ENCODE assay signal across 8 cellular contexts in genomic region chr3:58332575-58333179, GRCh38. TPM values are rescaled to one million over a fixed set of nuclear protein-coding genes. Genes with fewer than 3 reads are reported as not detected.
DNase-seq lines count a peak whose midpoint lies in the region; ATAC-seq and TF ChIP-seq lines count a peak whose summit lies in the region.

Gene PXK, plus strand, starts transcription at chr3:58332892. Its CDS starts 97 bp downstream, at chr3:58332989.

- CTCF ChIA-PET in AG04450 (lab: Charles Lee), result interaction anchor here (0.5 to 0.7 kb wide), 4 partner anchors 42 to 1267 kb away, joined by 3 to 15 read pairs (median 4); no protein-coding TSS in a partner anchor

- no peaks in the 10 kb centered on the region for H3K36me3 ChIP-seq in NT2/D1 (ENCODE audit: insufficient read depth, insufficient read length, low read length)
- H3K36me3 ChIP-seq in endodermal cell (ENCODE audit: control insufficient read depth, insufficient read depth, low read length), result no peaks in the 10 kb centered on the region

- DNase-seq in AG04450 (ENCODE audit: low read depth, low spot score), result no peak
- DNase-seq in NT2/D1 (ENCODE audit: low read depth, low spot score), result peak; percentile 39
- DNase-seq in activated CD8-positive, alpha-beta memory T cell treated with anti-CD3 and anti-CD28 coated beads, Interleukin-2, amount 50 U/mL, for 4 hours, result peak; percentile 81
- DNase-seq in endodermal cell, result peak; percentile 90
- DNase-seq in mesenteric fat pad (ENCODE audit: low spot score), result peak; percentile 95
- DNase-seq in stimulated activated CD8-positive, alpha-beta memory T cell treated with anti-CD3 and anti-CD28 coated beads, Interleukin-15, amount 100 ng/mL, for 1 hour (ENCODE audit: low read depth), result peak; percentile 51

- no peaks in the 10 kb centered on the region for H3K9me3 Mint-ChIP-seq in endodermal cell

- no peaks in the 10 kb centered on the region for H3K4me1 ChIP-seq in NT2/D1 (ENCODE audit: insufficient read depth, insufficient read length)
- H3K4me1 ChIP-seq in endodermal cell (ENCODE audit: control insufficient read depth, insufficient read depth, low read length), result no peaks in the 10 kb centered on the region

- H3K27ac Mint-ChIP-seq in endodermal cell, result no peak within 1 kb of the TSS

- H3K9ac ChIP-seq in NT2/D1 (ENCODE audit: insufficient read length, low read depth), result peak within 1 kb of the TSS; percentile 75
- no peak within 1 kb of the TSS for H3K9ac ChIP-seq in endodermal cell (ENCODE audit: extremely low read depth, low read length, poor library complexity, severe bottlenecking)

- ATAC-seq in HG03045 (IDR thresholded peaks at IDR 0.05; ENCODE audit: unreplicated experiment), result peak; percentile 93

- peak; percentile 18; the same call in 1 of the 2 replicates for TF ChIP-seq CTCF in AG04450 (IDR thresholded peaks at IDR 0.05; ENCODE audit: low read depth, low read length)
- peak; percentile 48 for TF ChIP-seq CTCF in endodermal cell (conservative IDR thresholded peaks at IDR 0.05)

- H3K27ac ChIP-seq in AG04450 (ENCODE audit: low read depth, low read length) (peak within 1 kb of the TSS; percentile 60), endodermal cell (ENCODE audit: low read depth, low read length) (no peak within 1 kb of the TSS)

- H3K9me3 ChIP-seq in AG04450 (ENCODE audit: control insufficient read depth, insufficient read depth, low read length) (no peaks in the 10 kb centered on the region; the same call in 1 of the 2 replicates), NT2/D1 (ENCODE audit: insufficient read depth, low read length) (no peaks in the 10 kb centered on the region), endodermal cell (ENCODE audit: control insufficient read depth, low read length) (no peaks in the 10 kb centered on the region)

- H3K27me3 ChIP-seq in AG04450 (ENCODE audit: control insufficient read depth, insufficient read depth, low read length) (no peaks in the 10 kb centered on the region), NT2/D1 (ENCODE audit: insufficient read depth, insufficient read length) (peaks cover 22% of the 10 kb centered on the region), endodermal cell (ENCODE audit: control insufficient read depth, insufficient read depth, low read length, poor library complexity, severe bottlenecking) (peaks cover 17% of the 10 kb centered on the region)

- peaks cover 23% of the 10 kb centered on the region for H3K4me1 Mint-ChIP-seq in endodermal cell

- peak; percentile 23 for TF ChIP-seq POLR2A in GM18526 (IDR thresholded peaks at IDR 0.05; ENCODE audit: extremely low read depth, insufficient read length)

- no peaks in the 10 kb centered on the region for H3K36me3 Mint-ChIP-seq in endodermal cell (ENCODE audit: low read depth)

- H3K4me3 ChIP-seq in AG04450 (ENCODE audit: low read depth, low read length) (peak within 1 kb of the TSS; percentile 84), NT2/D1 (ENCODE audit: insufficient read length, low read depth) (peak within 1 kb of the TSS; percentile 80), endodermal cell (ENCODE audit: low read length) (peak within 1 kb of the TSS; percentile 82)

- H3K4me3 Mint-ChIP-seq in endodermal cell, result peak within 1 kb of the TSS; percentile 82

- H3K27me3 Mint-ChIP-seq in endodermal cell (ENCODE audit: insufficient read depth), result peaks cover 25% of the 10 kb centered on the region

- POLR2A ChIA-PET in AG04450 (lab: Yijun Ruan, JAX), result interaction anchor here (0.6 kb wide), 1 partner anchor 54 kb away, joined by 3 read pairs; no protein-coding TSS in a partner anchor

- WGBS in endodermal cell (ENCODE audit: insufficient coverage in 1 of 2, insufficient read length in 1 of 2), 2 experiments, result 0 to 3% methylated on average over 15 to 76 of the region's 76 CpGs

RNA-seq across cellular contexts. Expression of gene PXK, which starts in this region (rescaled TPM):
- polyA plus RNA-seq in AG04450 (2011; rRNA removed), result 56.6 and 70.3 TPM in 2 replicates
- 47.1 and 50.1 TPM in 2 replicates for polyA minus RNA-seq in AG04450 (2011; rRNA and poly(A)+ RNA removed)
- total RNA-seq in endodermal cell (10 to 100 TPM; 16.0 to 22.0 TPM), mesenteric fat pad (32.2 TPM)
- 10.3 TPM for polyA plus RNA-seq in endodermal cell (2013, experiment 1 of 2)
- polyA plus RNA-seq in endodermal cell (2013, experiment 2 of 2), result 10.2 TPM
